Comparison of ENCODE assay signal across 1 cellular context in genomic region chr3:14131134-14131533, GRCh38.
TF ChIP-seq lines count a peak whose summit lies in the region.

No MANE protein-coding gene starts in this region.

TF ChIP-seq in HepG2, 621 proteins besides CTCF, POLR2A, EP300 and RAD21:
- TF ChIP-seq CSRNP1 (CRISPR knock-in tag; IDR thresholded peaks at IDR 0.05), result no peak
- TF ChIP-seq NFIC (IDR thresholded peaks at IDR 0.05; ENCODE audit: low read length), result no peak
- TF ChIP-seq ZNF414 (CRISPR knock-in tag; IDR thresholded peaks at IDR 0.05), result no peak
- no peak for TF ChIP-seq ZNF136 (CRISPR knock-in tag; IDR thresholded peaks at IDR 0.05; ENCODE audit: low read depth)
- no peak for TF ChIP-seq ZNF234 (CRISPR knock-in tag; conservative IDR thresholded peaks at IDR 0.05)
- no peak for TF ChIP-seq ZBTB7A (CRISPR knock-in tag; IDR thresholded peaks at IDR 0.05)
- TF ChIP-seq TFDP2 (CRISPR knock-in tag; IDR thresholded peaks at IDR 0.05), result no peak
